In the genomic region with DNA sequence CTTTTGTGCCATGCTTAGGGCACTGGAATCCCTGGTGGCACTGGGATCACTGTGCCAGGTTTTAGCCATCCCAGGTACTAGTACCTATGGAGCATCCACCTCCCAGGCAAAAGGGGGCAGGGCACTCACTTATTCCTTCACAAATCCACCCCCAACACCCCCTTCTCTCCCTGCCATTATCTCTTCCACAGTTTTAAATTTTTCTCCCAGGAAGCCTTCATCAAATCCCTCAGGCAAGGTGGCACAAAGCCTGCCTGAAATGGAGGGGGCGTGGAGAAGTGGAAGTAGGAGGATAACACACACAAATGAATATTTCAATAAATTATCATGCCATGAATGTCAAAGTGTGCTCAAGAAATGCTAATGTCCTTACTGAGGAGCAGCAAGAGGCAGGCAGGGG, we compare ENCODE assay signal across 1 cellular context.
TF ChIP-seq lines count a peak whose summit lies in the region.

No MANE protein-coding gene starts in this region.

TF ChIP-seq in WTC11, 78 proteins besides CTCF, POLR2A, EP300 and RAD21:
- TF ChIP-seq, protein P1, sequence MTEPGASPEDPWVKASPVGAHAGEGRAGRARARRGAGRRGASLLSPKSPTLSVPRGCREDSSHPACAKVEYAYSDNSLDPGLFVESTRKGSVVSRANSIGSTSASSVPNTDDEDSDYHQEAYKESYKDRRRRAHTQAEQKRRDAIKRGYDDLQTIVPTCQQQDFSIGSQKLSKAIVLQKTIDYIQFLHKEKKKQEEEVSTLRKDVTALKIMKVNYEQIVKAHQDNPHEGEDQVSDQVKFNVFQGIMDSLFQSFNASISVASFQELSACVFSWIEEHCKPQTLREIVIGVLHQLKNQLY (CRISPR knock-in tag; IDR thresholded peaks at IDR 0.05), result no peak
- no peak for TF ChIP-seq TEAD4 (CRISPR knock-in tag; IDR thresholded peaks at IDR 0.05)
- no peak for TF ChIP-seq GRHL2 (CRISPR knock-in tag; IDR thresholded peaks at IDR 0.05; ENCODE audit: insufficient replicate concordance, severe bottlenecking)
- TF ChIP-seq, protein P2, sequence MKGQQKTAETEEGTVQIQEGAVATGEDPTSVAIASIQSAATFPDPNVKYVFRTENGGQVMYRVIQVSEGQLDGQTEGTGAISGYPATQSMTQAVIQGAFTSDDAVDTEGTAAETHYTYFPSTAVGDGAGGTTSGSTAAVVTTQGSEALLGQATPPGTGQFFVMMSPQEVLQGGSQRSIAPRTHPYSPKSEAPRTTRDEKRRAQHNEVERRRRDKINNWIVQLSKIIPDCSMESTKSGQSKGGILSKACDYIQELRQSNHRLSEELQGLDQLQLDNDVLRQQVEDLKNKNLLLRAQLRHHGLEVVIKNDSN (CRISPR knock-in tag; IDR thresholded peaks at IDR 0.05), result no peak
- no peak for TF ChIP-seq NFATC4 (CRISPR knock-in tag; IDR thresholded peaks at IDR 0.05)
- TF ChIP-seq ZNF121 (CRISPR knock-in tag; IDR thresholded peaks at IDR 0.05), result no peak
- TF ChIP-seq, protein P3, sequence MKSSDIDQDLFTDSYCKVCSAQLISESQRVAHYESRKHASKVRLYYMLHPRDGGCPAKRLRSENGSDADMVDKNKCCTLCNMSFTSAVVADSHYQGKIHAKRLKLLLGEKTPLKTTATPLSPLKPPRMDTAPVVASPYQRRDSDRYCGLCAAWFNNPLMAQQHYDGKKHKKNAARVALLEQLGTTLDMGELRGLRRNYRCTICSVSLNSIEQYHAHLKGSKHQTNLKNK (CRISPR knock-in tag; IDR thresholded peaks at IDR 0.05), result no peak
- TF ChIP-seq, protein P4, sequence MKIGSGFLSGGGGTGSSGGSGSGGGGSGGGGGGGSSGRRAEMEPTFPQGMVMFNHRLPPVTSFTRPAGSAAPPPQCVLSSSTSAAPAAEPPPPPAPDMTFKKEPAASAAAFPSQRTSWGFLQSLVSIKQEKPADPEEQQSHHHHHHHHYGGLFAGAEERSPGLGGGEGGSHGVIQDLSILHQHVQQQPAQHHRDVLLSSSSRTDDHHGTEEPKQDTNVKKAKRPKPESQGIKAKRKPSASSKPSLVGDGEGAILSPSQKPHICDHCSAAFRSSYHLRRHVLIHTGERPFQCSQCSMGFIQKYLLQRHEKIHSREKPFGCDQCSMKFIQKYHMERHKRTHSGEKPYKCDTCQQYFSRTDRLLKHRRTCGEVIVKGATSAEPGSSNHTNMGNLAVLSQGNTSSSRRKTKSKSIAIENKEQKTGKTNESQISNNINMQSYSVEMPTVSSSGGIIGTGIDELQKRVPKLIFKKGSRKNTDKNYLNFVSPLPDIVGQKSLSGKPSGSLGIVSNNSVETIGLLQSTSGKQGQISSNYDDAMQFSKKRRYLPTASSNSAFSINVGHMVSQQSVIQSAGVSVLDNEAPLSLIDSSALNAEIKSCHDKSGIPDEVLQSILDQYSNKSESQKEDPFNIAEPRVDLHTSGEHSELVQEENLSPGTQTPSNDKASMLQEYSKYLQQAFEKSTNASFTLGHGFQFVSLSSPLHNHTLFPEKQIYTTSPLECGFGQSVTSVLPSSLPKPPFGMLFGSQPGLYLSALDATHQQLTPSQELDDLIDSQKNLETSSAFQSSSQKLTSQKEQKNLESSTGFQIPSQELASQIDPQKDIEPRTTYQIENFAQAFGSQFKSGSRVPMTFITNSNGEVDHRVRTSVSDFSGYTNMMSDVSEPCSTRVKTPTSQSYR (CRISPR knock-in tag; IDR thresholded peaks at IDR 0.05), result no peak
- TF ChIP-seq NR1H2 (CRISPR knock-in tag; IDR thresholded peaks at IDR 0.05), result no peak
- TF ChIP-seq, protein P5, sequence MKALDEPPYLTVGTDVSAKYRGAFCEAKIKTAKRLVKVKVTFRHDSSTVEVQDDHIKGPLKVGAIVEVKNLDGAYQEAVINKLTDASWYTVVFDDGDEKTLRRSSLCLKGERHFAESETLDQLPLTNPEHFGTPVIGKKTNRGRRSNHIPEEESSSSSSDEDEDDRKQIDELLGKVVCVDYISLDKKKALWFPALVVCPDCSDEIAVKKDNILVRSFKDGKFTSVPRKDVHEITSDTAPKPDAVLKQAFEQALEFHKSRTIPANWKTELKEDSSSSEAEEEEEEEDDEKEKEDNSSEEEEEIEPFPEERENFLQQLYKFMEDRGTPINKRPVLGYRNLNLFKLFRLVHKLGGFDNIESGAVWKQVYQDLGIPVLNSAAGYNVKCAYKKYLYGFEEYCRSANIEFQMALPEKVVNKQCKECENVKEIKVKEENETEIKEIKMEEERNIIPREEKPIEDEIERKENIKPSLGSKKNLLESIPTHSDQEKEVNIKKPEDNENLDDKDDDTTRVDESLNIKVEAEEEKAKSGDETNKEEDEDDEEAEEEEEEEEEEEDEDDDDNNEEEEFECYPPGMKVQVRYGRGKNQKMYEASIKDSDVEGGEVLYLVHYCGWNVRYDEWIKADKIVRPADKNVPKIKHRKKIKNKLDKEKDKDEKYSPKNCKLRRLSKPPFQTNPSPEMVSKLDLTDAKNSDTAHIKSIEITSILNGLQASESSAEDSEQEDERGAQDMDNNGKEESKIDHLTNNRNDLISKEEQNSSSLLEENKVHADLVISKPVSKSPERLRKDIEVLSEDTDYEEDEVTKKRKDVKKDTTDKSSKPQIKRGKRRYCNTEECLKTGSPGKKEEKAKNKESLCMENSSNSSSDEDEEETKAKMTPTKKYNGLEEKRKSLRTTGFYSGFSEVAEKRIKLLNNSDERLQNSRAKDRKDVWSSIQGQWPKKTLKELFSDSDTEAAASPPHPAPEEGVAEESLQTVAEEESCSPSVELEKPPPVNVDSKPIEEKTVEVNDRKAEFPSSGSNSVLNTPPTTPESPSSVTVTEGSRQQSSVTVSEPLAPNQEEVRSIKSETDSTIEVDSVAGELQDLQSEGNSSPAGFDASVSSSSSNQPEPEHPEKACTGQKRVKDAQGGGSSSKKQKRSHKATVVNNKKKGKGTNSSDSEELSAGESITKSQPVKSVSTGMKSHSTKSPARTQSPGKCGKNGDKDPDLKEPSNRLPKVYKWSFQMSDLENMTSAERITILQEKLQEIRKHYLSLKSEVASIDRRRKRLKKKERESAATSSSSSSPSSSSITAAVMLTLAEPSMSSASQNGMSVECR (CRISPR knock-in tag; IDR thresholded peaks at IDR 0.05; ENCODE audit: borderline replicate concordance), result no peak
- no peak for TF ChIP-seq GABPB1 (CRISPR knock-in tag; IDR thresholded peaks at IDR 0.05)
